ENCODE assay signal across 6 cellular contexts in the genomic region with DNA sequence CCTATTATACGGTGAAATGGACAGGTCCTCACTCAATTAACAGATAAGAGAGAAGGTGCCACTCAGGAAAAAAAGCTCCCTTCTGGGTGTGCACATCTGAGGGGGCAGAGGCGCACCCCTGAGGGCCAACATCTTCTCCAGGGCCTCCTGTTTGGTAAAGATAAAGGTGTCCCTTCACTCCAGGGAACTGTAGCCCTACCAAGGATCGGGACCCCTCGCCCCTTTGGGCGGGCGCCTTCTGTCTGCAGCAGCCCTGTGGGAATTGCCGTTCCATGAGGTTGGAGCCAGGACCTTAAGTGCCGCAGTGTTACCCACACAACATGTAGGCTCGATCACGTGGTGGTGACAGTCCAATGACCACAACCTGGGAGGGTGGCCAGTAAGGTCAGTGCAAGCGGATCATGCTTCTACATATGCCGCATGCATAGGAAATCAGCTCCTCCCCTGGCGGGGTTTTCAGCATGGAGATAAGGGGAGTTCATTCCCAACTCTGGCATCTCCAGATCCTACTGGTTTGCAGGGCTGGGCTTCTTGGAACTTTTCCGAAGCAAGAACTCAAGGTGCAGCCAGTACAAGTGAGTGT.
"Had no signal": no experiment of that assay in that cellular context is flagged by ENCODE, and none has a peak within 500 bp of the region (broad histone marks: within the 10 kb centered on the region; RNA-seq: fewer than 3 reads in every experiment).

No MANE protein-coding gene starts in this region.

- H3K4me3 ChIP-seq: GM23338 had no signal

- FAIRE-seq: HepG2 had no signal

- DNase-seq: H7, HCEC 1CT, KG1 had no signal

- H3K27ac ChIP-seq: HL-60 had no signal

- ATAC-seq: GM23338, HepG2 had no signal

- H3K4me2 ChIP-seq: GM23338 had no signal

- H2AFZ ChIP-seq: GM23338 had no signal
